Comparison of ENCODE assay signal across 1 cellular context in the genomic region with DNA sequence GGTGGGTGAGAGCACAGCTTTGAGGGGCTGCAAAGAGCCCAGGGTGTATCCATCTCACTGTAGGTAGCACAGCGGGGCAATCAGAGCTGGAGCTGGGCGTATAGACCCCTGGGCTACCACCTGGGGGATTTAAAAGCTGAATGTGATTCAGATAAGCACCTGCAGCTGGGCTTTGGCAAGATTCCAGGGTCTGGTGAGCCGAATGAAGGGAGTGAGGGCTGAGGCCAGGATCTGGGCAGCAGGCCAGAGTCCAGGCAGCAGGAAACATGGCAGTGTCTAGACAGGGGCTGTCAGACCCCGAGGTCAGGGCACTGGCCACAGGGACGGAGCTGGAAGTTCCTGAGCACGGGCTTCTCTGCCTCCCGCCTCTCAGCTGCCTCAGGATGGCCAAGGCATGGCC.
TF ChIP-seq lines count a peak whose summit lies in the region.

No MANE protein-coding gene starts in this region.

TF ChIP-seq in IMR-90, 13 proteins besides CTCF, POLR2A, EP300 and RAD21 (continued from another document):
- TF ChIP-seq, protein P1, sequence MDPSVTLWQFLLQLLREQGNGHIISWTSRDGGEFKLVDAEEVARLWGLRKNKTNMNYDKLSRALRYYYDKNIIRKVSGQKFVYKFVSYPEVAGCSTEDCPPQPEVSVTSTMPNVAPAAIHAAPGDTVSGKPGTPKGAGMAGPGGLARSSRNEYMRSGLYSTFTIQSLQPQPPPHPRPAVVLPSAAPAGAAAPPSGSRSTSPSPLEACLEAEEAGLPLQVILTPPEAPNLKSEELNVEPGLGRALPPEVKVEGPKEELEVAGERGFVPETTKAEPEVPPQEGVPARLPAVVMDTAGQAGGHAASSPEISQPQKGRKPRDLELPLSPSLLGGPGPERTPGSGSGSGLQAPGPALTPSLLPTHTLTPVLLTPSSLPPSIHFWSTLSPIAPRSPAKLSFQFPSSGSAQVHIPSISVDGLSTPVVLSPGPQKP (IDR thresholded peaks at IDR 0.05; ENCODE audit: borderline replicate concordance, low read depth, low read length): no peak
- TF ChIP-seq FOS (IDR thresholded peaks at IDR 0.05; ENCODE audit: low read depth, low read length) (no peak), MAZ (IDR thresholded peaks at IDR 0.05; ENCODE audit: borderline replicate concordance, low read depth, low read length) (no peak), NFE2L2 (IDR thresholded peaks at IDR 0.05; ENCODE audit: low read depth, low read length) (no peak), MAFK (IDR thresholded peaks at IDR 0.05; ENCODE audit: low read depth, low read length) (no peak), RCOR1 (IDR thresholded peaks at IDR 0.05; ENCODE audit: insufficient replicate concordance, low read length) (no peak), CEBPB (IDR thresholded peaks at IDR 0.05; ENCODE audit: low read depth, low read length) (no peak)
- TF ChIP-seq, protein P2, sequence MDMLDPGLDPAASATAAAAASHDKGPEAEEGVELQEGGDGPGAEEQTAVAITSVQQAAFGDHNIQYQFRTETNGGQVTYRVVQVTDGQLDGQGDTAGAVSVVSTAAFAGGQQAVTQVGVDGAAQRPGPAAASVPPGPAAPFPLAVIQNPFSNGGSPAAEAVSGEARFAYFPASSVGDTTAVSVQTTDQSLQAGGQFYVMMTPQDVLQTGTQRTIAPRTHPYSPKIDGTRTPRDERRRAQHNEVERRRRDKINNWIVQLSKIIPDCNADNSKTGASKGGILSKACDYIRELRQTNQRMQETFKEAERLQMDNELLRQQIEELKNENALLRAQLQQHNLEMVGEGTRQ (IDR thresholded peaks at IDR 0.05; ENCODE audit: low read depth, low read length): no peak
